ENCODE assay signal across 8 cellular contexts in genomic region chr12:7144414-7145120, GRCh38. TPM values are rescaled to one million over a fixed set of nuclear protein-coding genes. Genes with fewer than 3 reads are reported as not detected.
A peak's percentile ranks its signal among the peaks of the same experiment; 100 is the strongest.
DNase-seq lines count a peak whose midpoint lies in the region; ATAC-seq, FAIRE-seq and TF ChIP-seq lines count a peak whose summit lies in the region.

No MANE protein-coding gene starts in this region.

- 51 to 52% methylated on average over 10 to 11 of the region's 11 CpGs for WGBS in upper lobe of left lung, 2 donors

- no peak overlapping the region for H2AFZ ChIP-seq in keratinocyte (ENCODE audit: control insufficient read depth, low read length)

- H3K4me1 ChIP-seq in keratinocyte (ENCODE audit: control insufficient read depth, extremely low read depth, insufficient read depth, low read length), result no peaks in the 10 kb centered on the region
- no peaks in the 10 kb centered on the region for H3K4me1 ChIP-seq in upper lobe of left lung

- H3K9ac ChIP-seq in keratinocyte (ENCODE audit: control insufficient read depth, extremely low read depth, insufficient read depth, low read length), result no peak overlapping the region

- in situ Hi-C loops in astrocyte of the spinal cord (cut with HindIII; ENCODE audit: low sequenced_read_pairs), result no loop called here

- no peak for TF ChIP-seq EP300 in upper lobe of left lung (IDR thresholded peaks at IDR 0.05)

- peaks cover 12 to 29% of the 10 kb centered on the region in 2 experiments for H3K36me3 ChIP-seq in keratinocyte (ENCODE audit: control insufficient read depth in 2 of 2, extremely low read depth in 1 of 2, insufficient read depth in 2 of 2, low read length in 2 of 2)
- peaks cover 0 to 49% (median 17%) of the 10 kb centered on the region in 4 donors for H3K36me3 ChIP-seq in upper lobe of left lung

- H3K4me2 ChIP-seq in keratinocyte (ENCODE audit: control insufficient read depth, extremely low read depth, insufficient read depth, low read depth, low read length), result no peak overlapping the region

- H3K27me3 ChIP-seq in keratinocyte (ENCODE audit: control insufficient read depth, extremely low read depth, insufficient read depth, low read length), result no peaks in the 10 kb centered on the region
- no peaks in the 10 kb centered on the region for H3K27me3 ChIP-seq in upper lobe of left lung

- peak; percentile 59 for FAIRE-seq in keratinocyte (lab: Jason Lieb, UNC)

- H3K27ac ChIP-seq in keratinocyte (ENCODE audit: control insufficient read depth, insufficient read depth, low read length) (no peak overlapping the region), upper lobe of left lung (no peak overlapping the region)

- dilution Hi-C loops in keratinocyte (cut with MboI; ENCODE audit: extremely low pct_ligation_motif_present, low sequenced_read_pairs), result no loop called here

- TF ChIP-seq CTCF in astrocyte of the spinal cord (IDR thresholded peaks at IDR 0.05; ENCODE audit: low read depth, low read length) (peak; percentile 52), keratinocyte (optimal IDR thresholded peaks at IDR 0.05 in 1 of 3, IDR thresholded peaks at IDR 0.05 in 1 of 3, conservative IDR thresholded peaks at IDR 0.05 in 1 of 3; ENCODE audit: extremely low read depth in 1 of 3, insufficient read depth in 2 of 3, low read length in 3 of 3) (peak; percentile 5 to 45 (median 28)), upper lobe of left lung (IDR thresholded peaks at IDR 0.05) (peak; percentile 7 to 52 (median 32))

- H3K9me1 ChIP-seq in keratinocyte (ENCODE audit: control insufficient read depth, extremely low read depth, insufficient read depth, low read length), result no peaks in the 10 kb centered on the region

- DNase-seq in NCI-H1436 (lab: John Stamatoyannopoulos, UW) (peak; percentile 17), NCI-H1436 treated with DMSO at 0.1 percent for 48 hours (lab: John Stamatoyannopoulos, UW) (no peak), NCI-H1694 (lab: John Stamatoyannopoulos, UW) (peak; percentile 65), astrocyte of the spinal cord (ENCODE audit: low read depth, low spot score) (peak; percentile 29), keratinocyte (ENCODE audit: low read depth, low spot score) (no peak), upper lobe of left lung (no peak)

- no peak for TF ChIP-seq POLR2A in upper lobe of left lung (IDR thresholded peaks at IDR 0.05)

- ATAC-seq in upper lobe of left lung (ENCODE audit: low FRiP score in 2 of 2) (peak in 1 of 2 donors; percentile 65), HG02973 (IDR thresholded peaks at IDR 0.05; ENCODE audit: unreplicated experiment) (no peak), GM19328 (IDR thresholded peaks at IDR 0.05; ENCODE audit: unreplicated experiment) (no peak)

- H3K4me3 ChIP-seq in astrocyte of the spinal cord (ENCODE audit: low read depth, low read length), result no peak overlapping the region
- H3K4me3 ChIP-seq in keratinocyte (ENCODE audit: control insufficient read depth in 2 of 3, extremely low read depth in 1 of 3, insufficient read depth in 2 of 3, low read depth in 1 of 3, low read length in 3 of 3), result no peak overlapping the region
- no peak overlapping the region for H3K4me3 ChIP-seq in upper lobe of left lung

- no peaks in the 10 kb centered on the region for H3K79me2 ChIP-seq in keratinocyte (ENCODE audit: control insufficient read depth, insufficient read depth, low read length)

- H3K9me3 ChIP-seq in keratinocyte (ENCODE audit: control insufficient read depth, low read depth, low read length) (no peaks in the 10 kb centered on the region), upper lobe of left lung (no peaks in the 10 kb centered on the region)

- H4K20me1 ChIP-seq in keratinocyte (ENCODE audit: control insufficient read depth, extremely low read depth, insufficient read depth, low read length), result no peaks in the 10 kb centered on the region

RNA-seq across cellular contexts. Expression of gene CLSTN3, which starts 14.4 kb away (rescaled TPM):
- polyA plus RNA-seq in keratinocyte, result 12.8 to 21.6 TPM (median 15.2 TPM) in 3 replicates
- polyA plus RNA-seq in keratinocyte (2011; ENCODE audit: low read depth), result 16.6 TPM
- polyA plus RNA-seq in keratinocyte (2011; cell fraction: cytosol; rRNA removed), result 2.5 and 3.4 TPM in 2 replicates
- polyA plus RNA-seq in keratinocyte (2011; cell fraction: nucleus; rRNA removed), result 81.1 and 81.9 TPM in 2 replicates
- 9.6 and 9.8 TPM in 2 replicates for polyA plus RNA-seq in keratinocyte (2012; ENCODE audit: low replicate concordance)
- 21.6 to 63.8 TPM (median 42.5 TPM) in 3 replicates for polyA minus RNA-seq in keratinocyte
- 25.5 TPM for polyA minus RNA-seq in keratinocyte (2011; cell fraction: cytosol; rRNA and poly(A)+ RNA removed)
- 35.0 and 60.0 TPM in 2 replicates for polyA minus RNA-seq in keratinocyte (2011; cell fraction: nucleus; rRNA and poly(A)+ RNA removed)
- 100 to 1,000 TPM in 1 of 6 donors, 10 to 100 TPM in 5; 14.4 to 111 (median 39.0) TPM for total RNA-seq in upper lobe of left lung

RNA-seq across cellular contexts. Expression of gene RBP5, which starts 15.9 kb away (rescaled TPM):
- polyA plus RNA-seq in keratinocyte, result not detected in 3 replicates
- polyA plus RNA-seq in keratinocyte (2011; ENCODE audit: low read depth), result not detected
- polyA plus RNA-seq in keratinocyte (2011; cell fraction: cytosol; rRNA removed), result not detected in 2 replicates
- not detected in 2 replicates for polyA plus RNA-seq in keratinocyte (2011; cell fraction: nucleus; rRNA removed)
- 1.4 and 1.8 TPM in 2 replicates for polyA plus RNA-seq in keratinocyte (2012; ENCODE audit: low replicate concordance)
- not detected in 3 replicates for polyA minus RNA-seq in keratinocyte
- polyA minus RNA-seq in keratinocyte (2011; cell fraction: cytosol; rRNA and poly(A)+ RNA removed), result not detected
- polyA minus RNA-seq in keratinocyte (2011; cell fraction: nucleus; rRNA and poly(A)+ RNA removed), result not detected in 2 replicates
- 1 to 10 TPM in 2 of 6 donors, not detected in 4; 1.8 to 6.9 TPM for total RNA-seq in upper lobe of left lung

RNA-seq across cellular contexts. Expression of gene C1RL, which starts 35.6 kb away (rescaled TPM):
- 8.5 to 13.5 TPM (median 9.3 TPM) in 3 replicates for polyA plus RNA-seq in keratinocyte
- polyA plus RNA-seq in keratinocyte (2011; ENCODE audit: low read depth), result 3.0 TPM
- polyA plus RNA-seq in keratinocyte (2011; cell fraction: cytosol; rRNA removed), result 7.5 and 8.4 TPM in 2 replicates
- 24.4 and 33.2 TPM in 2 replicates for polyA plus RNA-seq in keratinocyte (2011; cell fraction: nucleus; rRNA removed)
- 8.3 and 9.9 TPM in 2 replicates for polyA plus RNA-seq in keratinocyte (2012; ENCODE audit: low replicate concordance)
- polyA minus RNA-seq in keratinocyte, result 14.8 to 24.6 TPM (median 21.7 TPM) in 3 replicates
- polyA minus RNA-seq in keratinocyte (2011; cell fraction: cytosol; rRNA and poly(A)+ RNA removed), result 17.8 TPM
- polyA minus RNA-seq in keratinocyte (2011; cell fraction: nucleus; rRNA and poly(A)+ RNA removed), result 17.9 and 28.6 TPM in 2 replicates
- total RNA-seq in upper lobe of left lung, result 100 to 1,000 TPM in 1 of 6 donors, 10 to 100 TPM in 5; 55.9 to 224 (median 82.7) TPM

RNA-seq across cellular contexts. Expression of gene PEX5, which starts 44.9 kb away (rescaled TPM):
- 10.8 to 17.2 TPM (median 14.4 TPM) in 3 replicates for polyA plus RNA-seq in keratinocyte
- polyA plus RNA-seq in keratinocyte (2011; ENCODE audit: low read depth), result 11.2 TPM
- 12.1 and 12.8 TPM in 2 replicates for polyA plus RNA-seq in keratinocyte (2011; cell fraction: cytosol; rRNA removed)
- 25.3 and 26.8 TPM in 2 replicates for polyA plus RNA-seq in keratinocyte (2011; cell fraction: nucleus; rRNA removed)
- 19.5 and 20.0 TPM in 2 replicates for polyA plus RNA-seq in keratinocyte (2012; ENCODE audit: low replicate concordance)
- polyA minus RNA-seq in keratinocyte, result 13.0 to 17.2 TPM (median 16.5 TPM) in 3 replicates
- 19.0 TPM for polyA minus RNA-seq in keratinocyte (2011; cell fraction: cytosol; rRNA and poly(A)+ RNA removed)
- 12.0 and 15.8 TPM in 2 replicates for polyA minus RNA-seq in keratinocyte (2011; cell fraction: nucleus; rRNA and poly(A)+ RNA removed)
- 10 to 100 TPM; 40.4 to 69.1 (median 49.2) TPM for total RNA-seq in upper lobe of left lung

RNA-seq across cellular contexts. Expression of gene C1R, which starts 52.3 kb away (rescaled TPM):
- 2.8 to 8.0 TPM (median 3.2 TPM) in 3 replicates for polyA plus RNA-seq in keratinocyte
- polyA plus RNA-seq in keratinocyte (2011; ENCODE audit: low read depth), result 0.52 TPM
- polyA plus RNA-seq in keratinocyte (2011; cell fraction: cytosol; rRNA removed), result 1.3 and 1.7 TPM in 2 replicates
- 3.8 and 4.6 TPM in 2 replicates for polyA plus RNA-seq in keratinocyte (2011; cell fraction: nucleus; rRNA removed)
- polyA plus RNA-seq in keratinocyte (2012; ENCODE audit: low replicate concordance), result 0.85 and 2.5 TPM in 2 replicates
- 1.8 to 11.9 TPM (median 5.3 TPM) in 3 replicates for polyA minus RNA-seq in keratinocyte
- polyA minus RNA-seq in keratinocyte (2011; cell fraction: cytosol; rRNA and poly(A)+ RNA removed), result 1.5 TPM
- 2.6 and 4.3 TPM in 2 replicates for polyA minus RNA-seq in keratinocyte (2011; cell fraction: nucleus; rRNA and poly(A)+ RNA removed)
- 100 to 1,000 TPM; 116 to 410 (median 210) TPM for total RNA-seq in upper lobe of left lung

Comparison
In these comparisons a context has a peak if more than half of its experiments do, and no peak if none do; other contexts are left out.
1. DNase-seq: peak in NCI-H1436 (single experiment), NCI-H1694 (single experiment) and astrocyte of the spinal cord (single experiment); none in NCI-H1436 treated with DMSO at 0.1 percent for 48 hours (single experiment), keratinocyte (single experiment) and upper lobe of left lung (0 of 2).
2. Peak in every context shown above with its lines, with median percentiles within 50 percentile points of each other: CTCF ChIP-seq.